In the genomic region with DNA sequence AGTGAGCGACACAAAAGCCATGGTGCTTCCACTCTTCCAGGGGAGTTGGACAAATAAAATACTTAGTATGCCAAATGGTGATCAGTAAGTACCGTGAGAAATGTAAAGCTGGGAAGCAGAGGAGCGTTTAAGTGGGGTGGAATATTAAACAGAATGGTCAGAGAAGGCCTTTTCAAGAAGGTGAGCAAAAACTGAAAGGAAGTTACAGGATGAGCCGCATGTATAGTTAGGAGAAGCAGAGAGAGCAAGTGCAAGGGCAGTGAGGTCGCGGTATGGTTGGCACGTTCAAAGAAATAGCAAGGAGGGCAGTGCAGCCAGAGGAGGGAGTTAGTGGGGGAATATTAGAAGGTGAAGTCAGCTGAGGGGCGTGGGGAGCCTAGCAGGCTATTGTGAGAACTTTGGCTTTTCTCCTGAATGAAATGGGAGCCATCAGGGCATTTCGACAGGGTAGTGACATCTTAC, we compare ENCODE assay signal across 8 cellular contexts. TPM values are rescaled to one million over a fixed set of nuclear protein-coding genes. Genes with fewer than 3 reads are reported as not detected.
DNase-seq lines count a peak whose midpoint lies in the region; ATAC-seq and TF ChIP-seq lines count a peak whose summit lies in the region.

No MANE protein-coding gene starts in this region.

- H3K36me3 Mint-ChIP-seq in central memory CD8-positive, alpha-beta T cell (ENCODE audit: insufficient read depth) = peaks cover 15% of the 10 kb centered on the region

- H3K4me1 ChIP-seq in DND-41 (ENCODE audit: insufficient read depth, low read length) (peaks cover 66% of the 10 kb centered on the region), muscle layer of colon (ENCODE audit: insufficient read depth, low read length) (peaks cover 54% of the 10 kb centered on the region)

- DNase-seq in DND-41 (no peak), M059J (ENCODE audit: low read depth) (peak; percentile 34), medulla oblongata (ENCODE audit: extremely low spot score) (no peak), cortex of kidney (lab: John Stamatoyannopoulos, UW) (no peak), superior temporal gyrus (ENCODE audit: extremely low spot score) (no peak)
- no peak for DNase-seq in central memory CD8-positive, alpha-beta T cell (ENCODE audit: low spot score in 2 of 2)

- ATAC-seq in DND-41 (ENCODE audit: insufficient read depth, low read depth) = no peak
- no peak for ATAC-seq in central memory CD8-positive, alpha-beta T cell (replicated peaks; ENCODE audit: extremely low read depth, poor library complexity, severe bottlenecking)
- ATAC-seq in HG02642 (IDR thresholded peaks at IDR 0.05; ENCODE audit: poor library complexity, unreplicated experiment) = no peak

- no peak for TF ChIP-seq CTCF in DND-41 (IDR thresholded peaks at IDR 0.05; ENCODE audit: borderline replicate concordance, extremely low read depth, low read length, poor library complexity, severe bottlenecking)

- H3K4me1 Mint-ChIP-seq in central memory CD8-positive, alpha-beta T cell = peaks cover 52% of the 10 kb centered on the region

- H3K9me3 ChIP-seq in DND-41 (ENCODE audit: insufficient read depth, low read length, severe bottlenecking) (no peaks in the 10 kb centered on the region), muscle layer of colon (ENCODE audit: low read length) (no peaks in the 10 kb centered on the region)

- H3K27ac Mint-ChIP-seq in central memory CD8-positive, alpha-beta T cell (ENCODE audit: low read depth) = peak overlapping the region; percentile 88

- H3K27me3 ChIP-seq in DND-41 (ENCODE audit: insufficient read depth, low read length, poor library complexity) (no peaks in the 10 kb centered on the region), muscle layer of colon (ENCODE audit: control insufficient read depth in 1 of 2, insufficient read depth in 2 of 2, low read length in 2 of 2) (no peaks in the 10 kb centered on the region)

- H3K27ac ChIP-seq in DND-41 (ENCODE audit: low read length) (peak overlapping the region; percentile 77), muscle layer of colon (ENCODE audit: low read depth, low read length) (peak overlapping the region; percentile 36)

- peak overlapping the region; percentile 89 for H3K4me3 Mint-ChIP-seq in central memory CD8-positive, alpha-beta T cell

- H2AFZ ChIP-seq in DND-41 (ENCODE audit: low read depth, low read length) = peak overlapping the region; percentile 78

- peaks cover 30% of the 10 kb centered on the region for H4K20me1 ChIP-seq in DND-41 (ENCODE audit: insufficient read depth, low read length)

- H3K9me3 Mint-ChIP-seq in central memory CD8-positive, alpha-beta T cell = no peaks in the 10 kb centered on the region

- H3K27me3 Mint-ChIP-seq in central memory CD8-positive, alpha-beta T cell = no peaks in the 10 kb centered on the region

- peak overlapping the region; percentile 74 for H3K4me2 ChIP-seq in DND-41 (ENCODE audit: insufficient read depth, low read length)

- peaks cover 40% of the 10 kb centered on the region for H3K79me2 ChIP-seq in DND-41 (ENCODE audit: insufficient read depth, low read length)

- H3K4me3 ChIP-seq in DND-41 (ENCODE audit: low read depth in 1 of 2, low read length in 2 of 2) = peak overlapping the region; percentile 70 to 96; a peak in 3 of 4 replicates
- peak overlapping the region; percentile 10 to 84 for H3K4me3 ChIP-seq in muscle layer of colon (ENCODE audit: low read depth in 1 of 2, low read length in 2 of 2)

- H3K36me3 ChIP-seq in DND-41 (ENCODE audit: insufficient read depth, low read length) = peaks cover 39% of the 10 kb centered on the region
- peaks cover 35% of the 10 kb centered on the region for H3K36me3 ChIP-seq in muscle layer of colon (ENCODE audit: insufficient read depth, low read length)

- peak overlapping the region; percentile 90 for H3K9ac ChIP-seq in DND-41 (ENCODE audit: low read depth, low read length)
- peak overlapping the region; percentile 72 for H3K9ac ChIP-seq in muscle layer of colon (ENCODE audit: low read length)

RNA-seq across cellular contexts. Expression of a gene that starts 0.7 kb away (rescaled TPM):
- 242 and 249 TPM in 2 replicates for total RNA-seq in M059J (2014; rRNA removed; shearing (Covaris generic))

RNA-seq across cellular contexts. Expression of a gene that starts 4.2 kb away (rescaled TPM):
- 28.1 and 33.9 TPM in 2 replicates for total RNA-seq in M059J (2014; rRNA removed; shearing (Covaris generic))

RNA-seq across cellular contexts. Expression of a gene that starts 5.0 kb away (rescaled TPM):
- 99.4 and 111 TPM in 2 replicates for total RNA-seq in M059J (2014; rRNA removed; shearing (Covaris generic))

RNA-seq across cellular contexts. Expression of a gene that starts 17.4 kb away (rescaled TPM):
- total RNA-seq in M059J (2014; rRNA removed; shearing (Covaris generic)) = 10.6 and 11.1 TPM in 2 replicates

RNA-seq across cellular contexts. Expression of a gene that starts 27.3 kb away (rescaled TPM):
- total RNA-seq in M059J (2014; rRNA removed; shearing (Covaris generic)) = 15.3 and 26.5 TPM in 2 replicates
